Comparison of ENCODE assay signal across 8 cellular contexts in the genomic region with DNA sequence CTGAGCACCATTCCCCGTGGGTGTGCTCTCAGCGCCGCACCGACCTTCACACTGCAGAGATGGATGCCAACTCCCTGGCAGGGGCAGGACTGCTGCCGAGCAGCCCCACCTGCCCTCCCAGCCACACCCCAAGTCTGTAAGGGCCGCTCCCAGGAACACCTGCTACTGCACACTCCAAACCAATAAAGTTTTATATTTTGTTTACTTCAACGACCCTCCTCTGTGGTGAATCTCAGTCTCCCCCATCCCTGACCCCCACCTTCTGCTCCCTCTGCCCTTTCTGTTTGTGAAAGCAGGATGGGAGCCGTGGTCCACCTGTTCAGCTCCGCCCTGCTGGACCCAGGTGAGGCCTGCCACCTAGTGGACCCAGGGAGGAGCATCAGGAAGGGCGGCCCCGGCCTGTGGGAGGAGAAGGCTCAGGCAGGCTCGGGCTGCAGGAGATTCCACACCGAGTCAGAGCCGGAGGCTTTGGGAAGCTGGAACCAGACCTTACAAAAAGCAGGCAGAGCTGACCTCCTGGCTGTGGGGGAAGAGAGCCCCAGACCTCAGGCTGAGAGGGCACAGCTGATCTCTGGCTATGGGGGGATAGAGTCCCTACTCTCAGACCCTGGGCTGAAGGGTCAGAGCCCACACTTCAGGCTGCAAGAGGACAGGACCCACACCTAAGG. TPM values are rescaled to one million over a fixed set of nuclear protein-coding genes. Genes with fewer than 3 reads are reported as not detected.
DNase-seq lines count a peak whose midpoint lies in the region; ATAC-seq, FAIRE-seq and TF ChIP-seq lines count a peak whose summit lies in the region.

No MANE protein-coding gene starts in this region.

- no peak for ATAC-seq in GM21737 (IDR thresholded peaks at IDR 0.05; ENCODE audit: unreplicated experiment)

- FAIRE-seq in G401.6 (lab: Jason Lieb, UNC), result peak; percentile 63

- DNase-seq in HT-29 (ENCODE audit: low spot score) (peak; percentile 90), NOMO-1 treated with DMSO at 0.1 percent for 48 hours (lab: John Stamatoyannopoulos, UW; ENCODE audit: unreplicated experiment) (peak; percentile 54), epithelial cell of proximal tubule (ENCODE audit: low read depth) (no peak), myocyte (ENCODE audit: low read depth) (peak; percentile 72)
- DNase-seq in activated CD8-positive, alpha-beta memory T cell treated with anti-CD3 and anti-CD28 coated beads, Interleukin-2, amount 50 U/mL, for 1 hour (ENCODE audit: extremely low read depth), result peak; percentile 18
- DNase-seq in stimulated activated CD8-positive, alpha-beta memory T cell treated with anti-CD3 and anti-CD28 coated beads, Interleukin-7, amount 100 ng/mL, for 48 hours (ENCODE audit: extremely low read depth in 1 of 2, low read depth in 1 of 2), result peak; percentile 40 to 46

- peak; percentile 92 for TF ChIP-seq CTCF in epithelial cell of proximal tubule (conservative IDR thresholded peaks at IDR 0.05; ENCODE audit: low read depth, low read length)

- H3K4me3 ChIP-seq in epithelial cell of proximal tubule (ENCODE audit: low read depth, low read length), result no peak overlapping the region

RNA-seq across cellular contexts. Expression of a gene that starts 1.0 kb away (rescaled TPM):
- not detected in 2 replicates for total RNA-seq in HT-29 (2014; rRNA removed; shearing (Covaris generic))
- not detected in 2 replicates for total RNA-seq in epithelial cell of proximal tubule
- total RNA-seq in myocyte, result not detected in 2 replicates
- polyA plus RNA-seq in myocyte (2012), result not detected

RNA-seq across cellular contexts. Expression of a gene that starts 5.3 kb away (rescaled TPM):
- total RNA-seq in HT-29 (2014; rRNA removed; shearing (Covaris generic)), result 0.23 TPM in 1 of 2 replicates, not detected in the other
- total RNA-seq in epithelial cell of proximal tubule (0.07 and 0.75 TPM in 2 replicates), myocyte (5.2 and 13.0 TPM in 2 replicates)
- polyA plus RNA-seq in myocyte (2012), result 3.2 TPM

RNA-seq across cellular contexts. Expression of a gene that starts 17.3 kb away (rescaled TPM):
- 18.0 and 20.9 TPM in 2 replicates for total RNA-seq in HT-29 (2014; rRNA removed; shearing (Covaris generic))
- total RNA-seq in epithelial cell of proximal tubule (194 and 246 TPM in 2 replicates), myocyte (38.8 and 103 TPM in 2 replicates)
- 33.0 TPM for polyA plus RNA-seq in myocyte (2012)

RNA-seq across cellular contexts. Expression of a gene that starts 57.2 kb away (rescaled TPM):
- total RNA-seq in HT-29 (2014; rRNA removed; shearing (Covaris generic)), result 26.6 and 29.4 TPM in 2 replicates
- total RNA-seq in epithelial cell of proximal tubule (33.9 and 42.8 TPM in 2 replicates), myocyte (80.3 and 90.4 TPM in 2 replicates)
- polyA plus RNA-seq in myocyte (2012), result 86.9 TPM
